ENCODE assay signal across 35 cellular contexts in the genomic region with DNA sequence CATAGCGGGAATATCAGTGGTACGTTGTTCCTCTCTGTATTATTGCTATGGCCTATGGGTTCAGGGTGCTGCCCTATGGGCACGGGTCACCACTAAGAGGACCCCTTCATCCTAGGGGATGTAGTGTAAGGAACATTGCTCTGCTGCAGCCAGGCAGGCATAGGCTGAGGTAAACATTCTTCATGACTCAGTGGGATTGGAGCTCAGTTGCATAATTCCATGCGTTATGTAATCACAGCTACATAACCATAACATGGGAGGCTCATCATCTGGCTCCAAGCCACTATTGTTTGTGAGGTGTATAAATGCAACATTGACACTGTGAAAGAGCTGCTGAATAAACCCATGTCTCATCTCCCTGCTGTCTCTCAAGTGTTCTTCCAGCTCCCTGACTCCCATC.
DNase-seq lines count a peak whose midpoint lies in the region; ATAC-seq, FAIRE-seq and TF ChIP-seq lines count a peak whose summit lies in the region.
"Had no signal": no experiment of that assay in that cellular context is flagged by ENCODE, and none has a peak within 500 bp of the region (broad histone marks: within the 10 kb centered on the region; RNA-seq: fewer than 3 reads in every experiment).

No MANE protein-coding gene starts in this region.

- no peak overlapping the region for H3K4me3 Mint-ChIP-seq in stimulated activated effector memory CD8-positive, alpha-beta T cell treated with anti-CD3 and anti-CD28 coated beads, Interleukin-12 subunit alpha, Interleukin-12 subunit beta, amount 100 ng/mL, for 72 hours
- H3K4me3 Mint-ChIP-seq: activated naive CD4-positive, alpha-beta T cell treated with anti-CD3 and anti-CD28 coated beads, Interleukin-2, amount 50 U/mL, for 24 hours; effector memory CD8-positive, alpha-beta T cell; IgD-negative memory B cell; naive B cell; T-helper 2 cell treated with Interferon-gamma antibody and Interleukin-4, amounts not matched to agents 5 μg/mL and 100 μg/mL, for 36 hours had no signal

- no peaks in the 10 kb centered on the region for H3K36me3 ChIP-seq in bronchial epithelial cell (ENCODE audit: control insufficient read depth, insufficient read depth, low read length)
- no peaks in the 10 kb centered on the region for H3K36me3 ChIP-seq in trophoblast cell (ENCODE audit: control insufficient read depth in 1 of 2, insufficient read depth in 2 of 2, low read length in 2 of 2)
- H3K36me3 ChIP-seq: HAP-1, heart right ventricle, neutrophil, tibial artery had no signal

- H3K4ac ChIP-seq in trophoblast cell (ENCODE audit: low read depth, low read length): no peak overlapping the region

- H3K18ac ChIP-seq in trophoblast cell (ENCODE audit: low read length): no peak overlapping the region

- no peak overlapping the region for H2AK5ac ChIP-seq in trophoblast cell (ENCODE audit: low read length)

- H3K27ac Mint-ChIP-seq in activated naive CD4-positive, alpha-beta T cell treated with anti-CD3 and anti-CD28 coated beads, Interleukin-2, amount 50 U/mL, for 72 hours: no peak overlapping the region
- H3K27ac Mint-ChIP-seq in stimulated activated effector memory CD8-positive, alpha-beta T cell treated with anti-CD3 and anti-CD28 coated beads, Interleukin-12 subunit alpha, Interleukin-12 subunit beta, amount 100 ng/mL, for 72 hours: no peak overlapping the region
- H3K27ac Mint-ChIP-seq: activated naive CD4-positive, alpha-beta T cell treated with anti-CD3 and anti-CD28 coated beads, Interleukin-2, amount 50 U/mL, for 24 hours; effector memory CD8-positive, alpha-beta T cell; IgD-negative memory B cell; naive B cell; progenitor cell of endocrine pancreas; T-helper 2 cell treated with Interferon-gamma antibody and Interleukin-4, amounts not matched to agents 5 μg/mL and 100 μg/mL, for 36 hours had no signal

- no peak overlapping the region for H3K4me2 ChIP-seq in trophoblast cell (ENCODE audit: low read length)
- H3K4me2 ChIP-seq: PC-9 had no signal

- no peaks in the 10 kb centered on the region for H3K9me3 Mint-ChIP-seq in activated naive CD4-positive, alpha-beta T cell treated with anti-CD3 and anti-CD28 coated beads, Interleukin-2, amount 50 U/mL, for 72 hours
- H3K9me3 Mint-ChIP-seq in stimulated activated effector memory CD8-positive, alpha-beta T cell treated with anti-CD3 and anti-CD28 coated beads, Interleukin-12 subunit alpha, Interleukin-12 subunit beta, amount 100 ng/mL, for 72 hours: no peaks in the 10 kb centered on the region
- H3K9me3 Mint-ChIP-seq: activated naive CD4-positive, alpha-beta T cell treated with anti-CD3 and anti-CD28 coated beads, Interleukin-2, amount 50 U/mL, for 24 hours; effector memory CD8-positive, alpha-beta T cell; IgD-negative memory B cell; T-helper 2 cell treated with Interferon-gamma antibody and Interleukin-4, amounts not matched to agents 5 μg/mL and 100 μg/mL, for 36 hours had no signal

- DNase-seq in HS-5 (ENCODE audit: low read depth) (peak; percentile 10), RKO (ENCODE audit: low spot score) (peak; percentile 15), bronchial epithelial cell (ENCODE audit: low read depth) (peak; percentile 61), trophoblast cell (peak; percentile 2 to 51)
- DNase-seq in activated naive CD4-positive, alpha-beta T cell treated with anti-CD3 and anti-CD28 coated beads, Interleukin-2, amount 50 U/mL, for 72 hours (ENCODE audit: low spot score in 2 of 2): no peak
- DNase-seq in stimulated activated effector memory CD8-positive, alpha-beta T cell treated with anti-CD3 and anti-CD28 coated beads, Interleukin-12 subunit alpha, Interleukin-12 subunit beta, amount 100 ng/mL, for 72 hours (ENCODE audit: low spot score in 2 of 2): no peak
- DNase-seq: activated CD4-positive, alpha-beta T cell treated with anti-CD3 and anti-CD28 coated beads for 4 hours; activated CD8-positive, alpha-beta memory T cell treated with anti-CD3 and anti-CD28 coated beads for 24 hours; anterior cingulate cortex; COR-L47; effector memory CD8-positive, alpha-beta T cell; heart right ventricle; midbrain; naive B cell; NCI-H1105 treated with DMSO at 0.1 percent for 48 hours; NCI-H2029 treated with DMSO at 0.1 percent for 48 hours; NCI-H2227 treated with DMSO at 0.1 percent for 48 hours; NCI-H69; SIG-M5; stimulated activated CD4-positive, alpha-beta T cell treated with anti-CD3 and anti-CD28 coated beads, Interleukin-4, amount 100 ng/mL, for 1 hour; tibial artery had no signal

- no peak overlapping the region for H3K9ac ChIP-seq in trophoblast cell (ENCODE audit: low read length)

- no peak for TF ChIP-seq CTCF in bronchial epithelial cell (IDR thresholded peaks at IDR 0.05; ENCODE audit: insufficient read depth, low read length, severe bottlenecking)

- no peak overlapping the region for H3K23ac ChIP-seq in trophoblast cell (ENCODE audit: low read length)

- no peak overlapping the region for H2AFZ ChIP-seq in trophoblast cell (ENCODE audit: insufficient read depth, low read length, poor library complexity)
- H2AFZ ChIP-seq: PC-9 had no signal

- H3K27ac ChIP-seq in trophoblast cell (ENCODE audit: low read depth, low read length): no peak overlapping the region
- H3K27ac ChIP-seq: C4-2B, coronary artery, heart right ventricle, neutrophil, PC-9, tibial artery, VCaP had no signal

- H3K27me3 ChIP-seq in bronchial epithelial cell (ENCODE audit: control insufficient read depth, insufficient read depth, low read length): no peaks in the 10 kb centered on the region
- no peaks in the 10 kb centered on the region for H3K27me3 ChIP-seq in trophoblast cell (ENCODE audit: insufficient read depth, low read length)
- H3K27me3 ChIP-seq: heart right ventricle, neutrophil, tibial artery had no signal

- no peak overlapping the region for H2BK12ac ChIP-seq in trophoblast cell (ENCODE audit: low read length)

- H3K4me3 ChIP-seq in bronchial epithelial cell (ENCODE audit: low read depth, low read length): no peak overlapping the region
- H3K4me3 ChIP-seq in trophoblast cell (ENCODE audit: low read depth, low read length): no peak overlapping the region
- H3K4me3 ChIP-seq: coronary artery, HAP-1, heart right ventricle, PC-9, tibial artery had no signal

- FAIRE-seq in bronchial epithelial cell (lab: Jason Lieb, UNC): peak; percentile 52
- FAIRE-seq: frontal cortex, GM12892 had no signal

- H3K14ac ChIP-seq in trophoblast cell (ENCODE audit: low read length): no peak overlapping the region

- ATAC-seq in HG02623 (IDR thresholded peaks at IDR 0.05; ENCODE audit: unreplicated experiment): no peak
- ATAC-seq in activated naive CD4-positive, alpha-beta T cell treated with anti-CD3 and anti-CD28 coated beads, Interleukin-2, amount 50 U/mL, for 72 hours: no peak
- no peak for ATAC-seq in stimulated activated effector memory CD8-positive, alpha-beta T cell treated with anti-CD3 and anti-CD28 coated beads, Interleukin-12 subunit alpha, Interleukin-12 subunit beta, amount 100 ng/mL, for 72 hours
- ATAC-seq: effector memory CD8-positive, alpha-beta T cell; heart right ventricle; sciatic nerve had no signal

- no peak overlapping the region for H4K91ac ChIP-seq in trophoblast cell (ENCODE audit: low read depth, low read length)

- no peaks in the 10 kb centered on the region for H3K4me1 ChIP-seq in trophoblast cell (ENCODE audit: control insufficient read depth in 1 of 2, insufficient read depth in 2 of 2, low read length in 2 of 2)
- H3K4me1 ChIP-seq: HAP-1, heart right ventricle, tibial artery had no signal

- no CpG with 5 or more reads among the region's 4 CpGs for WGBS in trophoblast cell (ENCODE audit: extremely low coverage, insufficient coverage, insufficient read length)

- no peak overlapping the region for H4K8ac ChIP-seq in trophoblast cell (ENCODE audit: low read depth, low read length)

- no peaks in the 10 kb centered on the region for H3K36me3 Mint-ChIP-seq in activated naive CD4-positive, alpha-beta T cell treated with anti-CD3 and anti-CD28 coated beads, Interleukin-2, amount 50 U/mL, for 72 hours
- H3K36me3 Mint-ChIP-seq in stimulated activated effector memory CD8-positive, alpha-beta T cell treated with anti-CD3 and anti-CD28 coated beads, Interleukin-12 subunit alpha, Interleukin-12 subunit beta, amount 100 ng/mL, for 72 hours: no peaks in the 10 kb centered on the region
- H3K36me3 Mint-ChIP-seq: activated naive CD4-positive, alpha-beta T cell treated with anti-CD3 and anti-CD28 coated beads, Interleukin-2, amount 50 U/mL, for 24 hours; IgD-negative memory B cell; naive B cell had no signal

- no peaks in the 10 kb centered on the region for H3K79me1 ChIP-seq in trophoblast cell (ENCODE audit: low read length)

- H3K79me2 ChIP-seq in trophoblast cell (ENCODE audit: control insufficient read depth, insufficient read depth, low read length, poor library complexity): no peaks in the 10 kb centered on the region

- peaks cover 11% of the 10 kb centered on the region for H3K9me3 ChIP-seq in trophoblast cell (ENCODE audit: insufficient read depth, low read depth, low read length)
- H3K9me3 ChIP-seq: HAP-1, neutrophil had no signal

- H3K4me1 Mint-ChIP-seq in stimulated activated effector memory CD8-positive, alpha-beta T cell treated with anti-CD3 and anti-CD28 coated beads, Interleukin-12 subunit alpha, Interleukin-12 subunit beta, amount 100 ng/mL, for 72 hours: no peaks in the 10 kb centered on the region
- H3K4me1 Mint-ChIP-seq: activated naive CD4-positive, alpha-beta T cell treated with anti-CD3 and anti-CD28 coated beads, Interleukin-2, amount 50 U/mL, for 24 hours; IgD-negative memory B cell; naive B cell had no signal

- H2BK120ac ChIP-seq in trophoblast cell (ENCODE audit: insufficient read depth, low read length, poor library complexity): no peak overlapping the region

- no peak overlapping the region for H4K12ac ChIP-seq in trophoblast cell (ENCODE audit: low read depth, low read length)

- no peak overlapping the region for H2BK5ac ChIP-seq in trophoblast cell (ENCODE audit: low read depth, low read length, poor library complexity)

Comparison
In these comparisons a context has a peak if more than half of its experiments do, and no peak if none do; other contexts are left out.
1. DNase-seq: peak in HS-5 (single experiment), RKO (single experiment), bronchial epithelial cell (single experiment) and trophoblast cell (2 of 2); none in activated naive CD4-positive, alpha-beta T cell treated with anti-CD3 and anti-CD28 coated beads, Interleukin-2, amount 50 U/mL, for 72 hours (0 of 2) and stimulated activated effector memory CD8-positive, alpha-beta T cell treated with anti-CD3 and anti-CD28 coated beads, Interleukin-12 subunit alpha, Interleukin-12 subunit beta, amount 100 ng/mL, for 72 hours (0 of 2).